Comparison of ENCODE assay signal across 2 cellular contexts in the genomic region with DNA sequence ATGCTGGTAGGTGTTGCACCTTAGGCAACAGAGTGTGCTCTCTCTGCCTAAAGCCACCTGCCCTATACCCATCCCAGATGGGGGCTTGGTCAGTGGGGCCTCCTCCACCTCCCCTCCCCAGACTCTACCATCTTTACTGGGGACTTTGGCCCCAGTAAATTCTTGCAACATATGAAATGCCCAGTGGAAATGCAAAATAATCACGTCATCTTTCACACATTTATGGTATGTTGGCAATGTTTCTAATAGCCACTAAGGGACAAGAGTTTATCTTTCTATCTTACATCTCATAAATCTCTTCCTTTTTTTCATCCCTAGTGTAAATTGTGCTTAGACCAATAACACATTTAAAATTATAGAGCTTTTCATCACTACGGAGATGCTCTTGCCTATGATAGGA.
TF ChIP-seq lines count a peak whose summit lies in the region.

No MANE protein-coding gene starts in this region.

TF ChIP-seq in HCT116, 20 proteins besides CTCF, POLR2A, EP300 and RAD21 (continued from another document):
- TF ChIP-seq, protein P1, sequence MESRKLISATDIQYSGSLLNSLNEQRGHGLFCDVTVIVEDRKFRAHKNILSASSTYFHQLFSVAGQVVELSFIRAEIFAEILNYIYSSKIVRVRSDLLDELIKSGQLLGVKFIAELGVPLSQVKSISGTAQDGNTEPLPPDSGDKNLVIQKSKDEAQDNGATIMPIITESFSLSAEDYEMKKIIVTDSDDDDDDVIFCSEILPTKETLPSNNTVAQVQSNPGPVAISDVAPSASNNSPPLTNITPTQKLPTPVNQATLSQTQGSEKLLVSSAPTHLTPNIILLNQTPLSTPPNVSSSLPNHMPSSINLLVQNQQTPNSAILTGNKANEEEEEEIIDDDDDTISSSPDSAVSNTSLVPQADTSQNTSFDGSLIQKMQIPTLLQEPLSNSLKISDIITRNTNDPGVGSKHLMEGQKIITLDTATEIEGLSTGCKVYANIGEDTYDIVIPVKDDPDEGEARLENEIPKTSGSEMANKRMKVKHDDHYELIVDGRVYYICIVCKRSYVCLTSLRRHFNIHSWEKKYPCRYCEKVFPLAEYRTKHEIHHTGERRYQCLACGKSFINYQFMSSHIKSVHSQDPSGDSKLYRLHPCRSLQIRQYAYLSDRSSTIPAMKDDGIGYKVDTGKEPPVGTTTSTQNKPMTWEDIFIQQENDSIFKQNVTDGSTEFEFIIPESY (IDR thresholded peaks at IDR 0.05; ENCODE audit: extremely low read depth, insufficient replicate concordance, low read length) = no peak
- TF ChIP-seq ZNF274 (IDR thresholded peaks at IDR 0.05; ENCODE audit: low read depth, low read length) (no peak), EZH2phosphoT487 (IDR thresholded peaks at IDR 0.05; ENCODE audit: borderline replicate concordance) (no peak), CEBPB (IDR thresholded peaks at IDR 0.05; ENCODE audit: low read depth) (no peak), EGR1 (IDR thresholded peaks at IDR 0.05; ENCODE audit: low read depth) (no peak), POLR2AphosphoS5 (IDR thresholded peaks at IDR 0.05; ENCODE audit: low read depth, low read length) (no peak), SIN3A (IDR thresholded peaks at IDR 0.05; ENCODE audit: low read depth) (no peak), SP1 (IDR thresholded peaks at IDR 0.05; ENCODE audit: low read depth) (no peak), SRF (IDR thresholded peaks at IDR 0.05; ENCODE audit: low read depth) (no peak), ELF1 (IDR thresholded peaks at IDR 0.05; ENCODE audit: borderline replicate concordance, low read depth) (no peak), CBX3 (IDR thresholded peaks at IDR 0.05; ENCODE audit: low read depth) (no peak), EZH2 (IDR thresholded peaks at IDR 0.05) (no peak)
- TF ChIP-seq, protein P2, sequence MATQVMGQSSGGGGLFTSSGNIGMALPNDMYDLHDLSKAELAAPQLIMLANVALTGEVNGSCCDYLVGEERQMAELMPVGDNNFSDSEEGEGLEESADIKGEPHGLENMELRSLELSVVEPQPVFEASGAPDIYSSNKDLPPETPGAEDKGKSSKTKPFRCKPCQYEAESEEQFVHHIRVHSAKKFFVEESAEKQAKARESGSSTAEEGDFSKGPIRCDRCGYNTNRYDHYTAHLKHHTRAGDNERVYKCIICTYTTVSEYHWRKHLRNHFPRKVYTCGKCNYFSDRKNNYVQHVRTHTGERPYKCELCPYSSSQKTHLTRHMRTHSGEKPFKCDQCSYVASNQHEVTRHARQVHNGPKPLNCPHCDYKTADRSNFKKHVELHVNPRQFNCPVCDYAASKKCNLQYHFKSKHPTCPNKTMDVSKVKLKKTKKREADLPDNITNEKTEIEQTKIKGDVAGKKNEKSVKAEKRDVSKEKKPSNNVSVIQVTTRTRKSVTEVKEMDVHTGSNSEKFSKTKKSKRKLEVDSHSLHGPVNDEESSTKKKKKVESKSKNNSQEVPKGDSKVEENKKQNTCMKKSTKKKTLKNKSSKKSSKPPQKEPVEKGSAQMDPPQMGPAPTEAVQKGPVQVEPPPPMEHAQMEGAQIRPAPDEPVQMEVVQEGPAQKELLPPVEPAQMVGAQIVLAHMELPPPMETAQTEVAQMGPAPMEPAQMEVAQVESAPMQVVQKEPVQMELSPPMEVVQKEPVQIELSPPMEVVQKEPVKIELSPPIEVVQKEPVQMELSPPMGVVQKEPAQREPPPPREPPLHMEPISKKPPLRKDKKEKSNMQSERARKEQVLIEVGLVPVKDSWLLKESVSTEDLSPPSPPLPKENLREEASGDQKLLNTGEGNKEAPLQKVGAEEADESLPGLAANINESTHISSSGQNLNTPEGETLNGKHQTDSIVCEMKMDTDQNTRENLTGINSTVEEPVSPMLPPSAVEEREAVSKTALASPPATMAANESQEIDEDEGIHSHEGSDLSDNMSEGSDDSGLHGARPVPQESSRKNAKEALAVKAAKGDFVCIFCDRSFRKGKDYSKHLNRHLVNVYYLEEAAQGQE (IDR thresholded peaks at IDR 0.05; ENCODE audit: low read depth) = no peak
- TF ChIP-seq, protein P3, sequence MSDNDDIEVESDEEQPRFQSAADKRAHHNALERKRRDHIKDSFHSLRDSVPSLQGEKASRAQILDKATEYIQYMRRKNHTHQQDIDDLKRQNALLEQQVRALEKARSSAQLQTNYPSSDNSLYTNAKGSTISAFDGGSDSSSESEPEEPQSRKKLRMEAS (IDR thresholded peaks at IDR 0.05) = no peak
- TF ChIP-seq, protein P4, sequence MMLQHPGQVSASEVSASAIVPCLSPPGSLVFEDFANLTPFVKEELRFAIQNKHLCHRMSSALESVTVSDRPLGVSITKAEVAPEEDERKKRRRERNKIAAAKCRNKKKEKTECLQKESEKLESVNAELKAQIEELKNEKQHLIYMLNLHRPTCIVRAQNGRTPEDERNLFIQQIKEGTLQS (IDR thresholded peaks at IDR 0.05) = no peak

TF ChIP-seq in SK-N-SH, 30 proteins besides CTCF, POLR2A, EP300 and RAD21 (continued from another document):
- TF ChIP-seq, protein P5, sequence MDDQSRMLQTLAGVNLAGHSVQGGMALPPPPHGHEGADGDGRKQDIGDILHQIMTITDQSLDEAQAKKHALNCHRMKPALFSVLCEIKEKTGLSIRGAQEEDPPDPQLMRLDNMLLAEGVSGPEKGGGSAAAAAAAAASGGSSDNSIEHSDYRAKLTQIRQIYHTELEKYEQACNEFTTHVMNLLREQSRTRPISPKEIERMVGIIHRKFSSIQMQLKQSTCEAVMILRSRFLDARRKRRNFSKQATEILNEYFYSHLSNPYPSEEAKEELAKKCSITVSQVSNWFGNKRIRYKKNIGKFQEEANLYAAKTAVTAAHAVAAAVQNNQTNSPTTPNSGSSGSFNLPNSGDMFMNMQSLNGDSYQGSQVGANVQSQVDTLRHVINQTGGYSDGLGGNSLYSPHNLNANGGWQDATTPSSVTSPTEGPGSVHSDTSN (IDR thresholded peaks at IDR 0.05) = peak; percentile 28; the same call in 1 of the 2 replicates
- no peak for TF ChIP-seq FOXM1 (IDR thresholded peaks at IDR 0.05; ENCODE audit: low read depth)
- TF ChIP-seq, protein P6, sequence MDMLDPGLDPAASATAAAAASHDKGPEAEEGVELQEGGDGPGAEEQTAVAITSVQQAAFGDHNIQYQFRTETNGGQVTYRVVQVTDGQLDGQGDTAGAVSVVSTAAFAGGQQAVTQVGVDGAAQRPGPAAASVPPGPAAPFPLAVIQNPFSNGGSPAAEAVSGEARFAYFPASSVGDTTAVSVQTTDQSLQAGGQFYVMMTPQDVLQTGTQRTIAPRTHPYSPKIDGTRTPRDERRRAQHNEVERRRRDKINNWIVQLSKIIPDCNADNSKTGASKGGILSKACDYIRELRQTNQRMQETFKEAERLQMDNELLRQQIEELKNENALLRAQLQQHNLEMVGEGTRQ (IDR thresholded peaks at IDR 0.05; ENCODE audit: borderline replicate concordance, low read depth, low read length) = no peak
- no peak for TF ChIP-seq RXRA (IDR thresholded peaks at IDR 0.05; ENCODE audit: borderline replicate concordance, low read depth)
- no peak for TF ChIP-seq TAF1 (IDR thresholded peaks at IDR 0.05; ENCODE audit: borderline replicate concordance, low read depth, low read length)
- no peak for TF ChIP-seq SIN3A (IDR thresholded peaks at IDR 0.05; ENCODE audit: borderline replicate concordance, low read depth, low read length)
- TF ChIP-seq, protein P3 (IDR thresholded peaks at IDR 0.05; ENCODE audit: low read depth) = no peak
- no peak for TF ChIP-seq YY1 (IDR thresholded peaks at IDR 0.05; ENCODE audit: low read depth)
- TF ChIP-seq RCOR1 (IDR thresholded peaks at IDR 0.05; ENCODE audit: low read length) = no peak
- no peak for TF ChIP-seq NRF1 (IDR thresholded peaks at IDR 0.05; ENCODE audit: low read depth, low read length)
- TF ChIP-seq FOSL2 (IDR thresholded peaks at IDR 0.05; ENCODE audit: borderline replicate concordance, low read depth) = no peak; the same call in 1 of the 2 replicates
- TF ChIP-seq, protein P7, sequence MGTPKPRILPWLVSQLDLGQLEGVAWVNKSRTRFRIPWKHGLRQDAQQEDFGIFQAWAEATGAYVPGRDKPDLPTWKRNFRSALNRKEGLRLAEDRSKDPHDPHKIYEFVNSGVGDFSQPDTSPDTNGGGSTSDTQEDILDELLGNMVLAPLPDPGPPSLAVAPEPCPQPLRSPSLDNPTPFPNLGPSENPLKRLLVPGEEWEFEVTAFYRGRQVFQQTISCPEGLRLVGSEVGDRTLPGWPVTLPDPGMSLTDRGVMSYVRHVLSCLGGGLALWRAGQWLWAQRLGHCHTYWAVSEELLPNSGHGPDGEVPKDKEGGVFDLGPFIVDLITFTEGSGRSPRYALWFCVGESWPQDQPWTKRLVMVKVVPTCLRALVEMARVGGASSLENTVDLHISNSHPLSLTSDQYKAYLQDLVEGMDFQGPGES (IDR thresholded peaks at IDR 0.05; ENCODE audit: low read depth, low read length) = no peak
- no peak for TF ChIP-seq FOXJ3 (CRISPR knock-in tag; IDR thresholded peaks at IDR 0.05)
- no peak for TF ChIP-seq POLR2AphosphoS5 (IDR thresholded peaks at IDR 0.05; ENCODE audit: low read depth, low read length)
- TF ChIP-seq TCF12 (IDR thresholded peaks at IDR 0.05) = no peak
- TF ChIP-seq MXI1 (IDR thresholded peaks at IDR 0.05; ENCODE audit: low read depth, low read length) = no peak
- peak; percentile 38; the same call in 1 of the 2 replicates for TF ChIP-seq TEAD4 (IDR thresholded peaks at IDR 0.05; ENCODE audit: borderline replicate concordance, insufficient read depth)
- TF ChIP-seq CHD2 (IDR thresholded peaks at IDR 0.05; ENCODE audit: low read length, partially characterized antibody) = no peak
- no peak for TF ChIP-seq EZH2phosphoT487 (IDR thresholded peaks at IDR 0.05; ENCODE audit: borderline replicate concordance, low read depth)
- TF ChIP-seq, protein P2 (IDR thresholded peaks at IDR 0.05; ENCODE audit: low read depth, low read length) = no peak
